ENCODE assay signal across 9 cellular contexts in genomic region chr4:41538017-41538733, GRCh38. TPM values are rescaled to one million over a fixed set of nuclear protein-coding genes. Genes with fewer than 3 reads are reported as not detected.
DNase-seq lines count a peak whose midpoint lies in the region; ATAC-seq and TF ChIP-seq lines count a peak whose summit lies in the region.
"Had no signal": no experiment of that assay in that cellular context is flagged by ENCODE, and none has a peak within 500 bp of the region (broad histone marks: within the 10 kb centered on the region; RNA-seq: fewer than 3 reads in every experiment).

TSS of gene LIMCH1 (plus strand) at chr4:41538157. CDS start at chr4:41605996, 67,839 bp downstream.

- H3K4me3 Mint-ChIP-seq in nephron progenitor cell: no peak within 1 kb of the TSS
- H3K4me3 Mint-ChIP-seq in activated naive CD8-positive, alpha-beta T cell treated with anti-CD3 and anti-CD28 coated beads for 36 hours: no peak within 1 kb of the TSS

- CTCF ChIA-PET in RWPE1 (lab: Yijun Ruan, JAX): interaction anchor here (0.6 kb wide), 1 partner anchor 8 kb away, joined by 4 read pairs; no protein-coding TSS in a partner anchor

- peak; percentile 84 for ATAC-seq in gastroesophageal sphincter
- ATAC-seq: GM12878 had no signal

- H3K27ac ChIP-seq in RWPE1: peak within 1 kb of the TSS; percentile 96
- H3K27ac ChIP-seq in gastroesophageal sphincter: peak within 1 kb of the TSS; percentile 40 to 85 (median 74)
- H3K27ac ChIP-seq in vagina: peak within 1 kb of the TSS; percentile 47

- DNase-seq in RWPE1 (ENCODE audit: low spot score) (no peak), nephron progenitor cell (peak; percentile 7), vagina (ENCODE audit: extremely low spot score in 2 of 2) (no peak), amniotic stem cell (lab: John Stamatoyannopoulos, UW) (no peak), NCI-H2107 (lab: John Stamatoyannopoulos, UW) (no peak)
- DNase-seq in activated naive CD8-positive, alpha-beta T cell treated with anti-CD3 and anti-CD28 coated beads for 36 hours: no peak
- DNase-seq: SK-N-SH had no signal

- H3K36me3 Mint-ChIP-seq in nephron progenitor cell (ENCODE audit: low read depth): no peaks in the 10 kb centered on the region
- H3K36me3 Mint-ChIP-seq in activated naive CD8-positive, alpha-beta T cell treated with anti-CD3 and anti-CD28 coated beads for 36 hours: no peaks in the 10 kb centered on the region

- H3K9me3 ChIP-seq in gastroesophageal sphincter (no peaks in the 10 kb centered on the region), vagina (no peaks in the 10 kb centered on the region)
- H3K9me3 ChIP-seq: SK-N-SH had no signal

- H3K27me3 ChIP-seq in gastroesophageal sphincter (no peaks in the 10 kb centered on the region), vagina (no peaks in the 10 kb centered on the region)

- intact Hi-C loops in vagina (cut with DNase I): no loop called here

- no peak for TF ChIP-seq EP300 in gastroesophageal sphincter (IDR thresholded peaks at IDR 0.05)

- H3K4me1 ChIP-seq in gastroesophageal sphincter (peaks cover 2 to 70% (median 7%) of the 10 kb centered on the region in 3 donors), vagina (peaks cover 16% of the 10 kb centered on the region)

- H3K9me3 Mint-ChIP-seq in nephron progenitor cell: no peaks in the 10 kb centered on the region
- H3K9me3 Mint-ChIP-seq in activated naive CD8-positive, alpha-beta T cell treated with anti-CD3 and anti-CD28 coated beads for 36 hours: no peaks in the 10 kb centered on the region

- no peaks in the 10 kb centered on the region for H3K27me3 Mint-ChIP-seq in nephron progenitor cell (ENCODE audit: low read depth, poor library complexity)
- no peaks in the 10 kb centered on the region for H3K27me3 Mint-ChIP-seq in activated naive CD8-positive, alpha-beta T cell treated with anti-CD3 and anti-CD28 coated beads for 36 hours

- TF ChIP-seq POLR2A in gastroesophageal sphincter (IDR thresholded peaks at IDR 0.05) (no peak), vagina (IDR thresholded peaks at IDR 0.05) (no peak)

- WGBS in gastroesophageal sphincter (ENCODE audit: low coverage in 1 of 2), 2 donors: 33 to 45% methylated on average over 8 to 9 of the region's 9 CpGs

- H3K4me3 ChIP-seq in gastroesophageal sphincter (peak within 1 kb of the TSS; percentile 4 to 14), vagina (no peak within 1 kb of the TSS)
- H3K4me3 ChIP-seq: GM12878 had no signal

- peaks cover 61% of the 10 kb centered on the region for H3K4me1 Mint-ChIP-seq in nephron progenitor cell
- H3K4me1 Mint-ChIP-seq in activated naive CD8-positive, alpha-beta T cell treated with anti-CD3 and anti-CD28 coated beads for 36 hours: no peaks in the 10 kb centered on the region

- no peak for TF ChIP-seq CTCF in RWPE1 (conservative IDR thresholded peaks at IDR 0.05; ENCODE audit: low read depth)
- TF ChIP-seq CTCF in gastroesophageal sphincter (IDR thresholded peaks at IDR 0.05): peak in 1 of 4 experiments; percentile 20
- no peak for TF ChIP-seq CTCF in nephron progenitor cell (IDR thresholded peaks at IDR 0.05)
- TF ChIP-seq CTCF in vagina (IDR thresholded peaks at IDR 0.05): no peak

- H3K27ac Mint-ChIP-seq in nephron progenitor cell: no peak within 1 kb of the TSS
- H3K27ac Mint-ChIP-seq in activated naive CD8-positive, alpha-beta T cell treated with anti-CD3 and anti-CD28 coated beads for 36 hours: no peak within 1 kb of the TSS

- no peaks in the 10 kb centered on the region for H3K36me3 ChIP-seq in gastroesophageal sphincter
- no peaks in the 10 kb centered on the region for H3K36me3 ChIP-seq in vagina

- POLR2A ChIA-PET in RWPE1 (lab: Yijun Ruan, JAX; ENCODE audit: low non-redundant PET): no interaction called here

RNA-seq across cellular contexts. Expression of gene LIMCH1, which starts in this region (rescaled TPM):
- total RNA-seq in gastroesophageal sphincter (10 to 100 TPM in 3 of 4 donors, 1 to 10 TPM in 1; 9.8 to 82.9 (median 63.1) TPM), vagina (17.9 TPM)
- not detected for total RNA-seq in activated naive CD8-positive, alpha-beta T cell treated with anti-CD3 and anti-CD28 coated beads for 36 hours

Comparison
In these comparisons a context has a peak if more than half of its experiments do, and no peak if none do; other contexts are left out.
1. RNA of gene LIMCH1 (total RNA-seq): 9.8 to 82.9 TPM in gastroesophageal sphincter and 17.9 TPM in vagina (single experiment); not detected in activated naive CD8-positive, alpha-beta T cell treated with anti-CD3 and anti-CD28 coated beads for 36 hours; every median in the first group is over 10 times any median in the second.
2. H3K4me3 ChIP-seq: peak in gastroesophageal sphincter (2 of 2); none in vagina (0 of 2).
3. Peak in every context shown above with its lines, with median percentiles within 50 percentile points of each other: H3K27ac ChIP-seq.